Comparison of ENCODE assay signal across 1 cellular context in genomic region chr5:119299615-119300310, GRCh38.
TF ChIP-seq lines count a peak whose summit lies in the region.
"Not testable (repeated sequence)": the region's sequence is repeated elsewhere in the genome, so short reads cannot be mapped to it uniquely, and the experiment has no call there.

No MANE protein-coding gene starts in this region.

TF ChIP-seq in K562, 482 proteins besides CTCF, POLR2A, EP300 and RAD21 (continued from another document and continues in another):
- TF ChIP-seq BRD9 (IDR thresholded peaks at IDR 0.05; ENCODE audit: low read depth, partially characterized antibody) = peak; percentile 22
- 0 out of 2 replicates have a peak, but pooled peaks have one; percentile 37 for TF ChIP-seq DMBX1 (CRISPR knock-in tag; IDR thresholded peaks at IDR 0.05; ENCODE audit: borderline replicate concordance)
- peak; percentile 22 for TF ChIP-seq HDAC3 (IDR thresholded peaks at IDR 0.05; ENCODE audit: borderline replicate concordance, partially characterized antibody)
- TF ChIP-seq TEAD4 (IDR thresholded peaks at IDR 0.05; ENCODE audit: low read length) = peak; percentile 25; the same call in 1 of the 2 replicates
- TF ChIP-seq TEAD4 (CRISPR knock-in tag; IDR thresholded peaks at IDR 0.05; ENCODE audit: borderline replicate concordance); NR2C1 (tag; IDR thresholded peaks at IDR 0.05): not testable (repeated sequence)
- 0 out of 2 replicates have a peak, but pooled peaks have one; percentile 43 for TF ChIP-seq FOXP1 (CRISPR knock-in tag; IDR thresholded peaks at IDR 0.05)
- TF ChIP-seq, protein P1, sequence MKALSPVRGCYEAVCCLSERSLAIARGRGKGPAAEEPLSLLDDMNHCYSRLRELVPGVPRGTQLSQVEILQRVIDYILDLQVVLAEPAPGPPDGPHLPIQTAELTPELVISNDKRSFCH (CRISPR knock-in tag; IDR thresholded peaks at IDR 0.05) = not testable (repeated sequence)
- TF ChIP-seq, protein P1 (tag; IDR thresholded peaks at IDR 0.05) = peak; percentile 55; the same call in 1 of the 2 replicates
- peak; percentile 40; the same call in 1 of the 2 replicates for TF ChIP-seq FOXP4 (CRISPR knock-in tag; IDR thresholded peaks at IDR 0.05; ENCODE audit: borderline replicate concordance)
- TF ChIP-seq HDAC2 (IDR thresholded peaks at IDR 0.05) = 0 out of 2 replicates have a peak, but pooled peaks have one; percentile 16
- TF ChIP-seq ZBTB11 (CRISPR knock-in tag; IDR thresholded peaks at IDR 0.05) = 0 out of 6 replicates have a peak, but pooled peaks of 1 of the 3 experiments have one; percentile 17
- peak; percentile 37; the same call in 1 of the 2 replicates for TF ChIP-seq ARID4B (CRISPR knock-in tag; IDR thresholded peaks at IDR 0.05)
- peak; percentile 43; the same call in 1 of the 2 replicates for TF ChIP-seq E2F3 (CRISPR knock-in tag; IDR thresholded peaks at IDR 0.05)
- TF ChIP-seq RBFOX2 (IDR thresholded peaks at IDR 0.05; ENCODE audit: low read depth, low read length) = peak; percentile 61
- TF ChIP-seq POLR2G (IDR thresholded peaks at IDR 0.05; ENCODE audit: low read depth, low read length) = peak; percentile 47; the same call in 1 of the 2 replicates
- peak; percentile 32; the same call in 1 of the 2 replicates for TF ChIP-seq PHF8 (IDR thresholded peaks at IDR 0.05; ENCODE audit: borderline replicate concordance, low read length)
- 0 out of 2 replicates have a peak, but pooled peaks have one; percentile 14 for TF ChIP-seq ETV1 (tag; conservative IDR thresholded peaks at IDR 0.05; ENCODE audit: low read depth)
- peak; percentile 71 for TF ChIP-seq MAX (CRISPR knock-in tag; IDR thresholded peaks at IDR 0.05)
- peak; percentile 38 to 77 (median 60) for TF ChIP-seq YY1 (IDR thresholded peaks at IDR 0.05; ENCODE audit: borderline replicate concordance in 1 of 3, control insufficient read depth in 1 of 3, extremely low read depth in 1 of 3, insufficient read depth in 3 of 3, insufficient read length in 1 of 3, insufficient replicate concordance in 2 of 3, low read depth in 1 of 3, low read length in 2 of 3)
- TF ChIP-seq MTA1 (IDR thresholded peaks at IDR 0.05; ENCODE audit: borderline replicate concordance) = 0 out of 2 replicates have a peak, but pooled peaks have one; percentile 18
- peak; percentile 46; the same call in 1 of the 2 replicates for TF ChIP-seq TAF7 (tag; IDR thresholded peaks at IDR 0.05)
- 0 out of 2 replicates have a peak, but pooled peaks have one; percentile 12 for TF ChIP-seq CBX5 (IDR thresholded peaks at IDR 0.05; ENCODE audit: borderline replicate concordance, low read depth)
- TF ChIP-seq ZFX (CRISPR knock-in tag; IDR thresholded peaks at IDR 0.05) = peak; percentile 69
- peak; percentile 53; the same call in 1 of the 2 replicates for TF ChIP-seq ETV5 (CRISPR knock-in tag; IDR thresholded peaks at IDR 0.05; ENCODE audit: low read depth)
- TF ChIP-seq CBFA2T3 (IDR thresholded peaks at IDR 0.05) = peak; percentile 55
- peak; percentile 88 for TF ChIP-seq SP1 (CRISPR knock-in tag; IDR thresholded peaks at IDR 0.05)
- TF ChIP-seq SMARCA5 (IDR thresholded peaks at IDR 0.05) = 0 out of 2 replicates have a peak, but pooled peaks have one; percentile 32
- peak; percentile 48; the same call in 1 of the 2 replicates for TF ChIP-seq NR2C1 (IDR thresholded peaks at IDR 0.05)
- TF ChIP-seq ZEB2 (IDR thresholded peaks at IDR 0.05) = peak; percentile 26; the same call in 1 of the 2 replicates
- TF ChIP-seq FOXK1 (CRISPR knock-in tag; IDR thresholded peaks at IDR 0.05; ENCODE audit: borderline replicate concordance) = peak; percentile 99
- peak; percentile 36; the same call in 1 of the 2 replicates for TF ChIP-seq MTA3 (IDR thresholded peaks at IDR 0.05; ENCODE audit: borderline replicate concordance)
- TF ChIP-seq ZNF263 (CRISPR knock-in tag; IDR thresholded peaks at IDR 0.05; ENCODE audit: borderline replicate concordance) = peak; percentile 30; the same call in 1 of the 2 replicates
- peak in 1 of 2 experiments; percentile 62; a peak in 2 of 4 replicates for TF ChIP-seq MAZ (CRISPR knock-in tag; conservative IDR thresholded peaks at IDR 0.05 in 1 of 2, IDR thresholded peaks at IDR 0.05 in 1 of 2)
- peak; percentile 34 for TF ChIP-seq TAF1 (IDR thresholded peaks at IDR 0.05; ENCODE audit: control insufficient read depth, extremely low read depth, insufficient read depth, low read length, severe bottlenecking)
- TF ChIP-seq EGR1 (conservative IDR thresholded peaks at IDR 0.05) = peak; percentile 90
- TF ChIP-seq, protein P2, sequence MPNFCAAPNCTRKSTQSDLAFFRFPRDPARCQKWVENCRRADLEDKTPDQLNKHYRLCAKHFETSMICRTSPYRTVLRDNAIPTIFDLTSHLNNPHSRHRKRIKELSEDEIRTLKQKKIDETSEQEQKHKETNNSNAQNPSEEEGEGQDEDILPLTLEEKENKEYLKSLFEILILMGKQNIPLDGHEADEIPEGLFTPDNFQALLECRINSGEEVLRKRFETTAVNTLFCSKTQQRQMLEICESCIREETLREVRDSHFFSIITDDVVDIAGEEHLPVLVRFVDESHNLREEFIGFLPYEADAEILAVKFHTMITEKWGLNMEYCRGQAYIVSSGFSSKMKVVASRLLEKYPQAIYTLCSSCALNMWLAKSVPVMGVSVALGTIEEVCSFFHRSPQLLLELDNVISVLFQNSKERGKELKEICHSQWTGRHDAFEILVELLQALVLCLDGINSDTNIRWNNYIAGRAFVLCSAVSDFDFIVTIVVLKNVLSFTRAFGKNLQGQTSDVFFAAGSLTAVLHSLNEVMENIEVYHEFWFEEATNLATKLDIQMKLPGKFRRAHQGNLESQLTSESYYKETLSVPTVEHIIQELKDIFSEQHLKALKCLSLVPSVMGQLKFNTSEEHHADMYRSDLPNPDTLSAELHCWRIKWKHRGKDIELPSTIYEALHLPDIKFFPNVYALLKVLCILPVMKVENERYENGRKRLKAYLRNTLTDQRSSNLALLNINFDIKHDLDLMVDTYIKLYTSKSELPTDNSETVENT (CRISPR knock-in tag; IDR thresholded peaks at IDR 0.05) = 0 out of 2 replicates have a peak, but pooled peaks have one; percentile 9
- TF ChIP-seq ARID1B (IDR thresholded peaks at IDR 0.05) = peak; percentile 68
- TF ChIP-seq EP400 (IDR thresholded peaks at IDR 0.05) = peak; percentile 77
- TF ChIP-seq TAF9B (IDR thresholded peaks at IDR 0.05; ENCODE audit: partially characterized antibody) = peak; percentile 37
- peak in 1 of 2 experiments; percentile 3; a peak in 1 of 4 replicates for TF ChIP-seq NRF1 (conservative IDR thresholded peaks at IDR 0.05 in 1 of 2, IDR thresholded peaks at IDR 0.05 in 1 of 2)
- peak in 1 of 2 experiments; percentile 48; a peak in 1 of 4 replicates for TF ChIP-seq SRF (CRISPR knock-in tag; IDR thresholded peaks at IDR 0.05)
- TF ChIP-seq, protein P3, sequence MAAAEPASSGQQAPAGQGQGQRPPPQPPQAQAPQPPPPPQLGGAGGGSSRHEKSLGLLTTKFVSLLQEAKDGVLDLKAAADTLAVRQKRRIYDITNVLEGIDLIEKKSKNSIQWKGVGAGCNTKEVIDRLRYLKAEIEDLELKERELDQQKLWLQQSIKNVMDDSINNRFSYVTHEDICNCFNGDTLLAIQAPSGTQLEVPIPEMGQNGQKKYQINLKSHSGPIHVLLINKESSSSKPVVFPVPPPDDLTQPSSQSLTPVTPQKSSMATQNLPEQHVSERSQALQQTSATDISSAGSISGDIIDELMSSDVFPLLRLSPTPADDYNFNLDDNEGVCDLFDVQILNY (CRISPR knock-in tag; IDR thresholded peaks at IDR 0.05) = peak; percentile 71; the same call in 1 of the 2 replicates
- peak; percentile 85 for TF ChIP-seq TFAP4 (CRISPR knock-in tag; IDR thresholded peaks at IDR 0.05; ENCODE audit: borderline replicate concordance)
- 0 out of 2 replicates have a peak, but pooled peaks have one; percentile 24 for TF ChIP-seq POLR2H (tag; IDR thresholded peaks at IDR 0.05; ENCODE audit: low read depth)
- peak; percentile 41; the same call in 1 of the 2 replicates for TF ChIP-seq DPF2 (IDR thresholded peaks at IDR 0.05)
- TF ChIP-seq HDAC1 (IDR thresholded peaks at IDR 0.05) = peak in 1 of 2 experiments; percentile 32; a peak in 1 of 4 replicates
